In the genomic region with DNA sequence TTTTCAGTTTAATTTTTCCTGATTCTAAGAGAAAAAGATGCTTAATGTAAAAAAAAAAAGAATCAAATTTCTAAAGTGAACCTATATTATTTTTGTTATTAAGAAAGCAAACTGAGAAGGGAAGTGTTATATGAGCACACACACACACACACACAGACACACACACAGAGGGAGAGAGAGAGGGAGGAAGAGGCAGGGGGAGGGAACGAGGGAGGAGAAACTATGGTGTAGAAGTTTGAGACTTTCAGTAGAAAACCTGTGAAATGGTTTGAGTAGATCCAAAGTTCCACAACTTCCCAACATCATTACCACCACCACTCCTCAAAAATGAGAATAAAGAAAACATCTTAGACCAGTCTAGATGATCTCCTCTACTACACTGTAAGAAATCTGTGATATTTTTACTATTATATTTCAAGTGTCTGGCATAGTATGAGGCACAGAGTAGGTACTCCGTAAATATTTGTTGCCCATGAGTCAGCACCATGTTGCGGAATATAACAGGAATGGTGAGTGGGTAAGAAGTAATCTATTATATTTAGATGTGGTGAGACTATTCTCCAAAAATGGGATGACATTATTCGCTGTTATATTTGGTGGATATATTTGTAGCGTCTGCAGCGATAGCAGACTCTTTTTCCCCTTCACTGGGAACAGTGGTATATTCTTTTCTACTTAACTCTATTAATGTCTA, we compare ENCODE assay signal across 16 cellular contexts.
DNase-seq lines count a peak whose midpoint lies in the region; ATAC-seq and TF ChIP-seq lines count a peak whose summit lies in the region.
"Had no signal": no experiment of that assay in that cellular context is flagged by ENCODE, and none has a peak within 500 bp of the region (broad histone marks: within the 10 kb centered on the region; RNA-seq: fewer than 3 reads in every experiment).

No MANE protein-coding gene starts in this region.

- DNase-seq in DMS53 treated with DMSO at 0.1 percent for 48 hours (lab: John Stamatoyannopoulos, UW; ENCODE audit: unreplicated experiment) (peak; percentile 4), HPDE6-E6E7 (ENCODE audit: extremely low spot score) (peak; percentile 34), amniotic epithelial cell (ENCODE audit: low read depth) (peak; percentile 36), lower lobe of right lung (no peak), vagina (ENCODE audit: extremely low spot score in 2 of 2) (no peak)
- DNase-seq in effector CD4-positive, alpha-beta T cell = no peak
- DNase-seq: activated CD4-positive, alpha-beta T cell treated with anti-CD3 and anti-CD28 coated beads, Interleukin-2, amount 10 ng/mL, durations not matched to agents 7 days and 5 days; aorta; glutamatergic neuron; MM.1S; NCI-H187 treated with DMSO at 0.1 percent for 48 hours; NCI-H446 had no signal

- H3K36me3 ChIP-seq in lower lobe of right lung (no peaks in the 10 kb centered on the region), vagina (no peaks in the 10 kb centered on the region)

- no peak for TF ChIP-seq CTCF in lower lobe of right lung (IDR thresholded peaks at IDR 0.05)
- no peak for TF ChIP-seq CTCF in vagina (IDR thresholded peaks at IDR 0.05)

- H3K4me1 ChIP-seq in lower lobe of right lung (no peaks in the 10 kb centered on the region), vagina (no peaks in the 10 kb centered on the region)

- H3K9me3 ChIP-seq in lower lobe of right lung = no peaks in the 10 kb centered on the region
- no peaks in the 10 kb centered on the region for H3K9me3 ChIP-seq in vagina

- H3K27ac ChIP-seq in lower lobe of right lung = no peak overlapping the region
- no peak overlapping the region for H3K27ac ChIP-seq in vagina
- H3K27ac ChIP-seq: coronary artery had no signal

- intact Hi-C loops in lower lobe of right lung (cut with DNase I) = no loop called here
- intact Hi-C loops in vagina (cut with DNase I) = no loop called here

- TF ChIP-seq POLR2A in vagina (IDR thresholded peaks at IDR 0.05) = no peak

- H3K27me3 ChIP-seq in lower lobe of right lung (ENCODE audit: low read depth) (no peaks in the 10 kb centered on the region), vagina (no peaks in the 10 kb centered on the region)

- ATAC-seq in lower lobe of right lung (peak; percentile 61 to 72), HG03045 (IDR thresholded peaks at IDR 0.05; ENCODE audit: unreplicated experiment) (no peak), GM19324 (IDR thresholded peaks at IDR 0.05; ENCODE audit: low FRiP score, unreplicated experiment) (no peak)

- no peak overlapping the region for H3K4me3 ChIP-seq in lower lobe of right lung
- H3K4me3 ChIP-seq in vagina = no peak overlapping the region
- H3K4me3 ChIP-seq: coronary artery, lung had no signal

Comparison
In these comparisons a context has a peak if more than half of its experiments do, and no peak if none do; other contexts are left out.
1. DNase-seq: peak in DMS53 treated with DMSO at 0.1 percent for 48 hours (single experiment), HPDE6-E6E7 (single experiment) and amniotic epithelial cell (single experiment); none in lower lobe of right lung (single experiment), vagina (0 of 2) and effector CD4-positive, alpha-beta T cell (single experiment).
2. ATAC-seq: peak in lower lobe of right lung (2 of 2); none in HG03045 (single experiment) and GM19324 (single experiment).